ENCODE assay signal across 8 cellular contexts in genomic region chr3:33915796-33916589, GRCh38.
A peak's percentile ranks its signal among the peaks of the same experiment; 100 is the strongest.
DNase-seq lines count a peak whose midpoint lies in the region; TF ChIP-seq lines count a peak whose summit lies in the region.

No MANE protein-coding gene starts in this region.

- H3K4me3 ChIP-seq in H7 (ENCODE audit: insufficient read depth, low read depth, low read length) (no peak overlapping the region), choroid plexus epithelial cell (ENCODE audit: low read depth, low read length) (no peak overlapping the region)

- DNase-seq in H7 (peak; percentile 59), NCI-H226 (peak; percentile 83), choroid plexus epithelial cell (ENCODE audit: low read depth) (peak; percentile 60), putamen (ENCODE audit: low spot score) (peak; percentile 58), SKM-1 treated with dmso at 0.1 percent for 144 hours (lab: John Stamatoyannopoulos, UW; ENCODE audit: unreplicated experiment) (no peak), T1000 (lab: John Stamatoyannopoulos, UW) (no peak)
- DNase-seq in activated naive CD4-positive, alpha-beta T cell (lab: John Stamatoyannopoulos, UW), result no peak

- H3K36me3 ChIP-seq in H7 (replicated peaks; ENCODE audit: control insufficient read depth, insufficient read depth, low read length), result no peaks in the 10 kb centered on the region

- H3K27me3 ChIP-seq in H7 (ENCODE audit: control insufficient read depth, insufficient read depth, low read length), result no peaks in the 10 kb centered on the region

- TF ChIP-seq CTCF in GM12872 (IDR thresholded peaks at IDR 0.05; ENCODE audit: insufficient read depth, low read depth, low read length), result peak; percentile 66
- TF ChIP-seq CTCF in choroid plexus epithelial cell (conservative IDR thresholded peaks at IDR 0.05; ENCODE audit: low read depth, low read length), result peak; percentile 68

Comparison
In these comparisons a context has a peak if more than half of its experiments do, and no peak if none do; other contexts are left out.
1. DNase-seq: peak in H7 (single experiment), NCI-H226 (single experiment), choroid plexus epithelial cell (single experiment) and putamen (single experiment); none in SKM-1 treated with dmso at 0.1 percent for 144 hours (single experiment), activated naive CD4-positive, alpha-beta T cell (0 of 4) and T1000 (single experiment).